Comparison of ENCODE assay signal across 31 cellular contexts in genomic region chr2:109531896-109532727, GRCh38.
"Had no signal": no experiment of that assay in that cellular context is flagged by ENCODE, and none has a peak within 500 bp of the region (broad histone marks: within the 10 kb centered on the region; RNA-seq: fewer than 3 reads in every experiment).

No MANE protein-coding gene starts in this region.

- H3K4me3 ChIP-seq: adrenal gland, body of pancreas, colonic mucosa, dorsolateral prefrontal cortex, gastroesophageal sphincter, hepatocyte, right lobe of liver, skin epidermis, suprapubic skin, tibial nerve had no signal

- H3K79me2 ChIP-seq: hepatocyte, parathyroid adenoma had no signal

- H2AFZ ChIP-seq: hepatocyte, parathyroid adenoma had no signal

- H3K9me3 ChIP-seq: adrenal gland, body of pancreas, colonic mucosa, gastroesophageal sphincter, right lobe of liver, suprapubic skin, tibial nerve had no signal

- H3K4me2 ChIP-seq: hepatocyte had no signal

- H3K36me3 ChIP-seq: adrenal gland, colonic mucosa, gastroesophageal sphincter, right lobe of liver, suprapubic skin, tibial nerve had no signal

- H3K27ac ChIP-seq: adrenal gland, body of pancreas, colonic mucosa, dorsolateral prefrontal cortex, gastroesophageal sphincter, hepatocyte, parathyroid adenoma, right lobe of liver, skin epidermis, suprapubic skin, tibial nerve had no signal

- H3K9ac ChIP-seq: parathyroid adenoma had no signal

- H3K27me3 ChIP-seq: adrenal gland, body of pancreas, colonic mucosa, gastroesophageal sphincter, hepatocyte, right lobe of liver, suprapubic skin, tibial nerve had no signal

- H3K36me3 Mint-ChIP-seq: activated CD4-positive, alpha-beta memory T cell treated with anti-CD3 and anti-CD28 coated beads for 36 hours; activated naive CD8-positive, alpha-beta T cell treated with anti-CD3 and anti-CD28 coated beads for 36 hours; naive thymus-derived CD4-positive, alpha-beta T cell; stimulated activated memory B cell treated with anti-CD40 and anti-IgM and Interleukin-4, amounts not matched to agents 10 μg/mL and 1 μg/mL and 100 μg/mL, for 72 hours had no signal

- H3K27ac Mint-ChIP-seq: activated CD4-positive, alpha-beta memory T cell treated with anti-CD3 and anti-CD28 coated beads for 36 hours; activated CD4-positive, alpha-beta T cell treated with anti-CD3 and anti-CD28 coated beads, Interleukin-2, amount 10 ng/mL, durations not matched to agents 24 days and 14 days; activated naive CD4-positive, alpha-beta T cell treated with anti-CD3 and anti-CD28 coated beads for 36 hours; activated naive CD8-positive, alpha-beta T cell treated with anti-CD3 and anti-CD28 coated beads for 36 hours; activated T-cell treated with anti-CD3 and anti-CD28 coated beads, Interleukin-2, amount 50 U/mL, for 72 hours; stimulated activated memory B cell treated with anti-CD40 and anti-IgM and Interleukin-4, amounts not matched to agents 10 μg/mL and 1 μg/mL and 100 μg/mL, for 72 hours; T-helper 1 cell treated with Interleukin-12 subunit alpha and Interleukin-12 subunit beta and Interleukin-4 antibody, amounts not matched to agents 30 μg/mL and 1 μg/mL, for 36 hours had no signal

- H3K4me1 Mint-ChIP-seq: activated CD4-positive, alpha-beta T cell treated with anti-CD3 and anti-CD28 coated beads, Interleukin-2, amount 10 ng/mL, durations not matched to agents 24 days and 14 days; activated naive CD8-positive, alpha-beta T cell treated with anti-CD3 and anti-CD28 coated beads for 36 hours; naive thymus-derived CD4-positive, alpha-beta T cell; stimulated activated memory B cell treated with anti-CD40 and anti-IgM and Interleukin-4, amounts not matched to agents 10 μg/mL and 1 μg/mL and 100 μg/mL, for 72 hours had no signal

- H3K4me3 Mint-ChIP-seq: activated CD4-positive, alpha-beta memory T cell treated with anti-CD3 and anti-CD28 coated beads for 36 hours; activated CD4-positive, alpha-beta T cell treated with anti-CD3 and anti-CD28 coated beads, Interleukin-2, amount 10 ng/mL, durations not matched to agents 24 days and 14 days; activated naive CD4-positive, alpha-beta T cell treated with anti-CD3 and anti-CD28 coated beads for 36 hours; activated naive CD8-positive, alpha-beta T cell treated with anti-CD3 and anti-CD28 coated beads for 36 hours; activated T-cell treated with anti-CD3 and anti-CD28 coated beads, Interleukin-2, amount 50 U/mL, for 72 hours; naive thymus-derived CD4-positive, alpha-beta T cell; stimulated activated memory B cell treated with anti-CD40 and anti-IgM and Interleukin-4, amounts not matched to agents 10 μg/mL and 1 μg/mL and 100 μg/mL, for 72 hours; T-helper 1 cell treated with Interleukin-12 subunit alpha and Interleukin-12 subunit beta and Interleukin-4 antibody, amounts not matched to agents 30 μg/mL and 1 μg/mL, for 36 hours had no signal

- H3K27me3 Mint-ChIP-seq: activated naive CD8-positive, alpha-beta T cell treated with anti-CD3 and anti-CD28 coated beads for 36 hours had no signal

- H3K9me3 Mint-ChIP-seq: activated CD4-positive, alpha-beta memory T cell treated with anti-CD3 and anti-CD28 coated beads for 36 hours; activated CD4-positive, alpha-beta T cell treated with anti-CD3 and anti-CD28 coated beads, Interleukin-2, amount 10 ng/mL, durations not matched to agents 24 days and 14 days; activated naive CD8-positive, alpha-beta T cell treated with anti-CD3 and anti-CD28 coated beads for 36 hours; T-helper 1 cell treated with Interleukin-12 subunit alpha and Interleukin-12 subunit beta and Interleukin-4 antibody, amounts not matched to agents 30 μg/mL and 1 μg/mL, for 36 hours had no signal

- DNase-seq: activated CD4-positive, alpha-beta memory T cell treated with anti-CD3 and anti-CD28 coated beads for 36 hours; activated CD4-positive, alpha-beta T cell treated with anti-CD3 and anti-CD28 coated beads, Interleukin-2, amount 10 ng/mL, durations not matched to agents 24 days and 14 days; activated CD4-positive, CD25-positive, alpha-beta regulatory T cell treated with anti-CD3 and anti-CD28 coated beads, Interleukin-2, amount 50 U/mL, for 72 hours; activated naive CD4-positive, alpha-beta T cell treated with anti-CD3 and anti-CD28 coated beads for 36 hours; activated naive CD8-positive, alpha-beta T cell treated with anti-CD3 and anti-CD28 coated beads for 36 hours; activated T-cell treated with anti-CD3 and anti-CD28 coated beads for 4 hours; activated T-cell treated with anti-CD3 and anti-CD28 coated beads, Interleukin-2, amount 50 U/mL, for 72 hours; aorta; body of pancreas; cerebellar nuclear complex; colonic mucosa; dorsolateral prefrontal cortex; effector memory CD4-positive, alpha-beta T cell; islet precursor cell; midbrain; naive thymus-derived CD4-positive, alpha-beta T cell; stimulated activated CD4-positive, alpha-beta T cell treated with anti-CD3 and anti-CD28 coated beads, Interleukin-1b, Interleukin-23, amount 100 ng/mL, for 48 hours; stimulated activated CD4-positive, alpha-beta T cell treated with anti-CD3 and anti-CD28 coated beads, Interleukin-4, amount 100 ng/mL, for 4 hours; stimulated activated CD8-positive, alpha-beta memory T cell treated with anti-CD3 and anti-CD28 coated beads, Interleukin-4, amount 100 ng/mL, for 48 hours; SW 1271; T1000 had no signal

- H3K4me1 ChIP-seq: adrenal gland, colonic mucosa, parathyroid adenoma, right lobe of liver had no signal
